In the genomic region with DNA sequence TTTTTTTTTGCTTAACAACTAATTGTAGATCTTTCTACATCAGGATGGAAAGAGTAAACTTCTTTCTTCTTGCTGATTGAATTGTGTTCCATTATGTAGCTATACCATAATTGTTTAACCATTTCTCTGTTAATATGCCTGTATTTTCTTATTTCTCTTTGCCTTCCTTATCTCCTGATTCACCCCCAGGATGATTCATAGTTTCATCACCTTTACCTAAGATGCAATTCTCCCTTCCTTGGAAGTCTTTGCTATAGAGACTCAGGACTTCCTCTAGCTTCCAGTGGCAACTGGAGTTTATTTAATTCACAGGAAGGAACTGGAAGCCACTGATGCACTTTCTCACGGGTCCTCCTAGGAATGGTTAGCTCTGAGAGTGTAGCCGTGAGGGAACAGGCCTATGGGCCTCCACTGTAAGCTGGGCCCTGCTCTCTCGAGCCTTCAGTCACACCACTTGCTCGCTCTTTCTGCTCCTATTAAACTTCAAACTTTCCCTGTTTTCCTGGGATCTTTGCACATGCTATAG, we compare ENCODE assay signal across 1 cellular context.
TF ChIP-seq lines count a peak whose summit lies in the region.

No MANE protein-coding gene starts in this region.

TF ChIP-seq in K562, 482 proteins besides CTCF, POLR2A, EP300 and RAD21:
- peak; percentile 24; the same call in 1 of the 2 replicates for TF ChIP-seq JUND (IDR thresholded peaks at IDR 0.05; ENCODE audit: borderline replicate concordance, low read depth, low read length)
- TF ChIP-seq JUND (tag; IDR thresholded peaks at IDR 0.05; ENCODE audit: borderline replicate concordance, low read depth, low read length) = no peak
- TF ChIP-seq CEBPG (CRISPR knock-in tag; IDR thresholded peaks at IDR 0.05) = no peak
- TF ChIP-seq CEBPG (tag; conservative IDR thresholded peaks at IDR 0.05 in 1 of 2, IDR thresholded peaks at IDR 0.05 in 1 of 2) = peak in 1 of 2 experiments; percentile 54; a peak in 2 of 4 replicates
- peak; percentile 61 for TF ChIP-seq FOSL1 (tag; conservative IDR thresholded peaks at IDR 0.05)
- TF ChIP-seq, protein P1, sequence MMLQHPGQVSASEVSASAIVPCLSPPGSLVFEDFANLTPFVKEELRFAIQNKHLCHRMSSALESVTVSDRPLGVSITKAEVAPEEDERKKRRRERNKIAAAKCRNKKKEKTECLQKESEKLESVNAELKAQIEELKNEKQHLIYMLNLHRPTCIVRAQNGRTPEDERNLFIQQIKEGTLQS (IDR thresholded peaks at IDR 0.05) = peak; percentile 57; the same call in 1 of the 2 replicates
- TF ChIP-seq, protein P1 (CRISPR knock-in tag; conservative IDR thresholded peaks at IDR 0.05) = no peak
- no peak for TF ChIP-seq GTF2E2 (tag; IDR thresholded peaks at IDR 0.05)
